In the genomic region with DNA sequence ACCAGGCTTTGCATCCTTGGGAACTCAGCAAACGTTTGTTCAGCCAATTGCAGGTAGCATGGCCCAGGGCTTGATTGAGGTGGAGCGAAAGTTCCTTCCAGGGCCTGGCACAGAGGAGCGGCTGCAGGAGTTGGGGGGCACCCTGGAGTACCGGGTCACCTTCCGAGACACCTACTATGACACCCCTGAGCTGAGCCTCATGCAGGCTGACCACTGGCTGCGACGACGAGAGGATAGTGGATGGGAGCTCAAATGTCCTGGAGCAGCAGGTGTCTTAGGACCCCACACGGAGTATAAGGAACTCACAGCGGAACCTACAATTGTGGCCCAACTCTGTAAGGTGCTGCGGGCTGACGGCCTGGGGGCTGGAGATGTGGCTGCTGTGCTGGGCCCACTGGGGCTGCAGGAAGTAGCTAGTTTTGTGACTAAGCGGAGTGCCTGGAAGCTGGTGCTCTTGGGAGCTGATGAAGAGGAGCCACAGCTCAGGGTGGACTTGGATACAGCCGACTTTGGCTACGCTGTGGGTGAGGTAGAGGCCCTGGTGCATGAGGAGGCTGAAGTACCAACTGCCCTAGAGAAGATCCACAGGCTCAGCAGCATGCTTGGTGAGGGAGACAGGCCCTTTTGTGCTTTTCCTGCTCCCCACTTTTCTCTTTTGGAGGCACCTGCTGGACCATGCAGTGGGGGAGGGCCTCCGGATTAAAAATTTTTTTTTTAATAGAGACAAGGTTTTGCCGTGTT, we compare ENCODE assay signal across 2 cellular contexts.
TF ChIP-seq lines count a peak whose summit lies in the region.

No MANE protein-coding gene starts in this region.

TF ChIP-seq in IMR-90, 13 proteins besides CTCF, POLR2A, EP300 and RAD21:
- TF ChIP-seq RCOR1 (IDR thresholded peaks at IDR 0.05; ENCODE audit: insufficient replicate concordance, low read length) (no peak), NFE2L2 (IDR thresholded peaks at IDR 0.05; ENCODE audit: low read depth, low read length) (no peak), CEBPB (IDR thresholded peaks at IDR 0.05; ENCODE audit: low read depth, low read length) (no peak), CHD1 (IDR thresholded peaks at IDR 0.05; ENCODE audit: low read depth, low read length) (no peak), SMC3 (IDR thresholded peaks at IDR 0.05; ENCODE audit: low read depth, low read length) (no peak), FOS (IDR thresholded peaks at IDR 0.05; ENCODE audit: low read depth, low read length) (no peak), BHLHE40 (IDR thresholded peaks at IDR 0.05; ENCODE audit: low read depth, low read length) (no peak), RFX5 (IDR thresholded peaks at IDR 0.05; ENCODE audit: low read depth, low read length) (no peak), MAZ (IDR thresholded peaks at IDR 0.05; ENCODE audit: borderline replicate concordance, low read depth, low read length) (no peak), MXI1 (IDR thresholded peaks at IDR 0.05; ENCODE audit: borderline replicate concordance, low read depth, low read length) (no peak)
- TF ChIP-seq, protein P1, sequence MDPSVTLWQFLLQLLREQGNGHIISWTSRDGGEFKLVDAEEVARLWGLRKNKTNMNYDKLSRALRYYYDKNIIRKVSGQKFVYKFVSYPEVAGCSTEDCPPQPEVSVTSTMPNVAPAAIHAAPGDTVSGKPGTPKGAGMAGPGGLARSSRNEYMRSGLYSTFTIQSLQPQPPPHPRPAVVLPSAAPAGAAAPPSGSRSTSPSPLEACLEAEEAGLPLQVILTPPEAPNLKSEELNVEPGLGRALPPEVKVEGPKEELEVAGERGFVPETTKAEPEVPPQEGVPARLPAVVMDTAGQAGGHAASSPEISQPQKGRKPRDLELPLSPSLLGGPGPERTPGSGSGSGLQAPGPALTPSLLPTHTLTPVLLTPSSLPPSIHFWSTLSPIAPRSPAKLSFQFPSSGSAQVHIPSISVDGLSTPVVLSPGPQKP (IDR thresholded peaks at IDR 0.05; ENCODE audit: borderline replicate concordance, low read depth, low read length) = no peak
- TF ChIP-seq, protein P2, sequence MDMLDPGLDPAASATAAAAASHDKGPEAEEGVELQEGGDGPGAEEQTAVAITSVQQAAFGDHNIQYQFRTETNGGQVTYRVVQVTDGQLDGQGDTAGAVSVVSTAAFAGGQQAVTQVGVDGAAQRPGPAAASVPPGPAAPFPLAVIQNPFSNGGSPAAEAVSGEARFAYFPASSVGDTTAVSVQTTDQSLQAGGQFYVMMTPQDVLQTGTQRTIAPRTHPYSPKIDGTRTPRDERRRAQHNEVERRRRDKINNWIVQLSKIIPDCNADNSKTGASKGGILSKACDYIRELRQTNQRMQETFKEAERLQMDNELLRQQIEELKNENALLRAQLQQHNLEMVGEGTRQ (IDR thresholded peaks at IDR 0.05; ENCODE audit: low read depth, low read length) = no peak

TF ChIP-seq in K562, 482 proteins besides CTCF, POLR2A, EP300 and RAD21:
- no peak for TF ChIP-seq HMGN3 (IDR thresholded peaks at IDR 0.05; ENCODE audit: borderline replicate concordance, extremely low read depth, insufficient read length, low read depth, low read length)
- TF ChIP-seq EP400 (IDR thresholded peaks at IDR 0.05) = no peak
- TF ChIP-seq, protein P3, sequence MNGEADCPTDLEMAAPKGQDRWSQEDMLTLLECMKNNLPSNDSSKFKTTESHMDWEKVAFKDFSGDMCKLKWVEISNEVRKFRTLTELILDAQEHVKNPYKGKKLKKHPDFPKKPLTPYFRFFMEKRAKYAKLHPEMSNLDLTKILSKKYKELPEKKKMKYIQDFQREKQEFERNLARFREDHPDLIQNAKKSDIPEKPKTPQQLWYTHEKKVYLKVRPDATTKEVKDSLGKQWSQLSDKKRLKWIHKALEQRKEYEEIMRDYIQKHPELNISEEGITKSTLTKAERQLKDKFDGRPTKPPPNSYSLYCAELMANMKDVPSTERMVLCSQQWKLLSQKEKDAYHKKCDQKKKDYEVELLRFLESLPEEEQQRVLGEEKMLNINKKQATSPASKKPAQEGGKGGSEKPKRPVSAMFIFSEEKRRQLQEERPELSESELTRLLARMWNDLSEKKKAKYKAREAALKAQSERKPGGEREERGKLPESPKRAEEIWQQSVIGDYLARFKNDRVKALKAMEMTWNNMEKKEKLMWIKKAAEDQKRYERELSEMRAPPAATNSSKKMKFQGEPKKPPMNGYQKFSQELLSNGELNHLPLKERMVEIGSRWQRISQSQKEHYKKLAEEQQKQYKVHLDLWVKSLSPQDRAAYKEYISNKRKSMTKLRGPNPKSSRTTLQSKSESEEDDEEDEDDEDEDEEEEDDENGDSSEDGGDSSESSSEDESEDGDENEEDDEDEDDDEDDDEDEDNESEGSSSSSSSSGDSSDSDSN (IDR thresholded peaks at IDR 0.05; ENCODE audit: borderline replicate concordance in 1 of 2, low read depth in 2 of 2, low read length in 2 of 2) = no peak
- no peak for TF ChIP-seq ZSCAN29 (IDR thresholded peaks at IDR 0.05)
- TF ChIP-seq, protein P4, sequence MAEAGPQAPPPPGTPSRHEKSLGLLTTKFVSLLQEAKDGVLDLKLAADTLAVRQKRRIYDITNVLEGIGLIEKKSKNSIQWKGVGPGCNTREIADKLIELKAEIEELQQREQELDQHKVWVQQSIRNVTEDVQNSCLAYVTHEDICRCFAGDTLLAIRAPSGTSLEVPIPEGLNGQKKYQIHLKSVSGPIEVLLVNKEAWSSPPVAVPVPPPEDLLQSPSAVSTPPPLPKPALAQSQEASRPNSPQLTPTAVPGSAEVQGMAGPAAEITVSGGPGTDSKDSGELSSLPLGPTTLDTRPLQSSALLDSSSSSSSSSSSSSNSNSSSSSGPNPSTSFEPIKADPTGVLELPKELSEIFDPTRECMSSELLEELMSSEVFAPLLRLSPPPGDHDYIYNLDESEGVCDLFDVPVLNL (CRISPR knock-in tag; IDR thresholded peaks at IDR 0.05; ENCODE audit: low read depth) = no peak
- TF ChIP-seq, protein P5, sequence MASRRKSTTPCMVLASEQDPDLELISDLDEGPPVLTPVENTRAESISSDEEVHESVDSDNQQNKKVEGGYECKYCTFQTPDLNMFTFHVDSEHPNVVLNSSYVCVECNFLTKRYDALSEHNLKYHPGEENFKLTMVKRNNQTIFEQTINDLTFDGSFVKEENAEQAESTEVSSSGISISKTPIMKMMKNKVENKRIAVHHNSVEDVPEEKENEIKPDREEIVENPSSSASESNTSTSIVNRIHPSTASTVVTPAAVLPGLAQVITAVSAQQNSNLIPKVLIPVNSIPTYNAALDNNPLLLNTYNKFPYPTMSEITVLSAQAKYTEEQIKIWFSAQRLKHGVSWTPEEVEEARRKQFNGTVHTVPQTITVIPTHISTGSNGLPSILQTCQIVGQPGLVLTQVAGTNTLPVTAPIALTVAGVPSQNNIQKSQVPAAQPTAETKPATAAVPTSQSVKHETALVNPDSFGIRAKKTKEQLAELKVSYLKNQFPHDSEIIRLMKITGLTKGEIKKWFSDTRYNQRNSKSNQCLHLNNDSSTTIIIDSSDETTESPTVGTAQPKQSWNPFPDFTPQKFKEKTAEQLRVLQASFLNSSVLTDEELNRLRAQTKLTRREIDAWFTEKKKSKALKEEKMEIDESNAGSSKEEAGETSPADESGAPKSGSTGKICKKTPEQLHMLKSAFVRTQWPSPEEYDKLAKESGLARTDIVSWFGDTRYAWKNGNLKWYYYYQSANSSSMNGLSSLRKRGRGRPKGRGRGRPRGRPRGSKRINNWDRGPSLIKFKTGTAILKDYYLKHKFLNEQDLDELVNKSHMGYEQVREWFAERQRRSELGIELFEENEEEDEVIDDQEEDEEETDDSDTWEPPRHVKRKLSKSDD (conservative IDR thresholded peaks at IDR 0.05; ENCODE audit: low read length) = no peak
- TF ChIP-seq SMARCA4 (IDR thresholded peaks at IDR 0.05) = no peak
- TF ChIP-seq JUNB (CRISPR knock-in tag; conservative IDR thresholded peaks at IDR 0.05) = no peak
- no peak for TF ChIP-seq RAD51 (IDR thresholded peaks at IDR 0.05; ENCODE audit: borderline replicate concordance, low read depth)
- TF ChIP-seq, protein P6, sequence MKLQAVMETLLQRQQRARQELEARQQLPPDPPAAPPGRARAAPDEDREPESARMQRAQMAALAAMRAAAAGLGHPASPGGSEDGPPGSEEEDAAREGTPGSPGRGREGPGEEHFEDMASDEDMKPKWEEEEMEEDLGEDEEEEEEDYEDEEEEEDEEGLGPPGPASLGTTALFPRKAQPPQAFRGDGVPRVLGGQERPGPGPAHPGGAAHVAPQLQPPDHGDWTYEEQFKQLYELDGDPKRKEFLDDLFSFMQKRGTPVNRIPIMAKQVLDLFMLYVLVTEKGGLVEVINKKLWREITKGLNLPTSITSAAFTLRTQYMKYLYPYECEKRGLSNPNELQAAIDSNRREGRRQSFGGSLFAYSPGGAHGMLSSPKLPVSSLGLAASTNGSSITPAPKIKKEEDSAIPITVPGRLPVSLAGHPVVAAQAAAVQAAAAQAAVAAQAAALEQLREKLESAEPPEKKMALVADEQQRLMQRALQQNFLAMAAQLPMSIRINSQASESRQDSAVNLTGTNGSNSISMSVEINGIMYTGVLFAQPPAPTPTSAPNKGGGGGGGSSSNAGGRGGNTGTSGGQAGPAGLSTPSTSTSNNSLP (IDR thresholded peaks at IDR 0.05; ENCODE audit: borderline replicate concordance, low read depth, low read length) = no peak
